10 cellular contexts compared by ENCODE assay signal in genomic region chr12:45914090-45914489, GRCh38.
A peak's percentile ranks its signal among the peaks of the same experiment; 100 is the strongest.
DNase-seq lines count a peak whose midpoint lies in the region; FAIRE-seq and TF ChIP-seq lines count a peak whose summit lies in the region.
"Had no signal": no experiment of that assay in that cellular context is flagged by ENCODE, and none has a peak within 500 bp of the region (broad histone marks: within the 10 kb centered on the region; RNA-seq: fewer than 3 reads in every experiment).

No MANE protein-coding gene starts in this region.

- H2AFZ ChIP-seq in mammary epithelial cell (ENCODE audit: low read depth, low read length) (no peak overlapping the region), neural progenitor cell (replicated peaks) (no peak overlapping the region)

- 57% methylated on average over 1 of the region's 1 CpG for WGBS in mammary epithelial cell (ENCODE audit: low coverage, missing lambda C conversion rate)

- no peaks in the 10 kb centered on the region for H3K4me1 ChIP-seq in mammary epithelial cell (ENCODE audit: insufficient read depth, low read length)
- H3K4me1 ChIP-seq in neural progenitor cell = no peaks in the 10 kb centered on the region

- peak; percentile 31; the same call in 1 of the 2 replicates for TF ChIP-seq POLR2A in GM12892 (IDR thresholded peaks at IDR 0.05; ENCODE audit: low read depth, low read length)

- intact Hi-C loops in mammary epithelial cell (cut with micrococcal nuclease) = loop anchor here (5.0 kb wide), 1 partner anchor 372 kb away; no protein-coding TSS in a partner anchor

- peaks cover 5% of the 10 kb centered on the region for H3K36me3 Mint-ChIP-seq in neural progenitor cell
- H3K36me3 Mint-ChIP-seq in endothelial cell (ENCODE audit: low read depth, unreplicated experiment) = no peaks in the 10 kb centered on the region
- peaks cover 11% of the 10 kb centered on the region for H3K36me3 Mint-ChIP-seq in chondrocyte (ENCODE audit: low read depth)

- H3K36me3 ChIP-seq in mammary epithelial cell (ENCODE audit: insufficient read depth, low read length) = peaks cover 5% of the 10 kb centered on the region
- no peaks in the 10 kb centered on the region for H3K36me3 ChIP-seq in neural progenitor cell

- no peaks in the 10 kb centered on the region for H3K27me3 ChIP-seq in mammary epithelial cell (ENCODE audit: insufficient read depth, low read length)
- H3K27me3 ChIP-seq in neural progenitor cell = no peaks in the 10 kb centered on the region

- H3K27ac ChIP-seq in mammary epithelial cell (ENCODE audit: insufficient read depth, low read depth, low read length) (no peak overlapping the region), neural progenitor cell (no peak overlapping the region)

- DNase-seq in GM12892 (ENCODE audit: insufficient read length) (no peak), HS-27A (ENCODE audit: low read depth) (peak; percentile 20), mammary epithelial cell (peak; percentile 75), neural progenitor cell (ENCODE audit: low spot score) (peak; percentile 14), endothelial cell (ENCODE audit: low spot score) (no peak), HuH-7.5 (ENCODE audit: low spot score) (no peak), chondrocyte (ENCODE audit: low spot score) (no peak)
- DNase-seq in stimulated activated CD4-positive, alpha-beta T cell treated with anti-CD3 and anti-CD28 coated beads, Interleukin-12 subunit alpha, Interleukin-12 subunit beta, amount 100 ng/mL, for 4 hours = no peak
- DNase-seq: NCI-H345 had no signal

- H3K4me1 Mint-ChIP-seq in neural progenitor cell (no peaks in the 10 kb centered on the region), endothelial cell (ENCODE audit: unreplicated experiment) (no peaks in the 10 kb centered on the region), chondrocyte (ENCODE audit: low read depth) (peaks cover 25% of the 10 kb centered on the region)

- H3K4me3 Mint-ChIP-seq in neural progenitor cell = no peak overlapping the region
- no peak overlapping the region for H3K4me3 Mint-ChIP-seq in endothelial cell (ENCODE audit: unreplicated experiment)
- H3K4me3 Mint-ChIP-seq in chondrocyte (ENCODE audit: unreplicated experiment) = no peak overlapping the region

- BruUV-seq in mammary epithelial cell (replicated peaks; lab: Mats Ljungman, UMichigan) = no TSS peak

- H3K9ac ChIP-seq in mammary epithelial cell (ENCODE audit: insufficient read depth, low read length) (no peak overlapping the region), neural progenitor cell (no peak overlapping the region)

- no peak for TF ChIP-seq CTCF in mammary epithelial cell (conservative IDR thresholded peaks at IDR 0.05 in 1 of 2, IDR thresholded peaks at IDR 0.05 in 1 of 2; ENCODE audit: extremely low read depth in 1 of 2, insufficient read depth in 1 of 2, low read depth in 1 of 2, low read length in 2 of 2)
- no peak for TF ChIP-seq CTCF in neural progenitor cell (IDR thresholded peaks at IDR 0.05)
- no peak for TF ChIP-seq CTCF in endothelial cell (IDR thresholded peaks at IDR 0.05; ENCODE audit: unreplicated experiment)
- no peak for TF ChIP-seq CTCF in chondrocyte (IDR thresholded peaks at IDR 0.05)

- in situ Hi-C loops in mammary epithelial cell (cut with MboI; ENCODE audit: low sequenced_read_pairs in 2 of 2) = no loop called here

- no peak for FAIRE-seq in GM12892 (lab: Jason Lieb, UNC)

- H3K79me2 ChIP-seq in mammary epithelial cell (ENCODE audit: insufficient read depth, low read length) = no peaks in the 10 kb centered on the region
- H3K79me2 ChIP-seq in neural progenitor cell (ENCODE audit: low read depth) = no peaks in the 10 kb centered on the region

- CTCF ChIA-PET in mammary epithelial cell (lab: Charles Lee; ENCODE audit: low non-redundant PET) = no interaction called here

- H3K9me3 Mint-ChIP-seq in neural progenitor cell (no peaks in the 10 kb centered on the region), endothelial cell (ENCODE audit: unreplicated experiment) (no peaks in the 10 kb centered on the region), chondrocyte (ENCODE audit: low read depth) (no peaks in the 10 kb centered on the region)

- dilution Hi-C loops in mammary epithelial cell (cut with HindIII; ENCODE audit: low sequenced_read_pairs) = no loop called here

- no peaks in the 10 kb centered on the region for H3K9me3 ChIP-seq in mammary epithelial cell (replicated peaks; ENCODE audit: insufficient read depth, low read length)
- no peaks in the 10 kb centered on the region for H3K9me3 ChIP-seq in neural progenitor cell (ENCODE audit: low read depth)

- H3K4me3 ChIP-seq in mammary epithelial cell (replicated peaks in 1 of 3; ENCODE audit: insufficient read depth in 1 of 3, low read depth in 2 of 3, low read length in 3 of 3) = no peak overlapping the region
- no peak overlapping the region for H3K4me3 ChIP-seq in neural progenitor cell
- H3K4me3 ChIP-seq: lung had no signal

- H3K4me2 ChIP-seq in mammary epithelial cell (ENCODE audit: insufficient read depth, low read depth, low read length) = no peak overlapping the region
- no peak overlapping the region for H3K4me2 ChIP-seq in neural progenitor cell

- H4K20me1 ChIP-seq in mammary epithelial cell (ENCODE audit: insufficient read depth, low read length) = no peaks in the 10 kb centered on the region
- H4K20me1 ChIP-seq in neural progenitor cell (ENCODE audit: low read depth) = no peaks in the 10 kb centered on the region

- peaks cover 9% of the 10 kb centered on the region for H3F3A ChIP-seq in neural progenitor cell (ENCODE audit: low read depth)

- H3K27me3 Mint-ChIP-seq in neural progenitor cell (ENCODE audit: insufficient read depth, low read depth) (peaks cover 4% of the 10 kb centered on the region), endothelial cell (ENCODE audit: unreplicated experiment) (no peaks in the 10 kb centered on the region), chondrocyte (ENCODE audit: low read depth) (no peaks in the 10 kb centered on the region)

- no peak overlapping the region for H3K27ac Mint-ChIP-seq in neural progenitor cell
- H3K27ac Mint-ChIP-seq in endothelial cell (ENCODE audit: unreplicated experiment) = no peak overlapping the region
- H3K27ac Mint-ChIP-seq in chondrocyte (ENCODE audit: unreplicated experiment) = no peak overlapping the region

Comparison
In these comparisons a context has a peak if more than half of its experiments do, and no peak if none do; other contexts are left out.
1. DNase-seq: peak in HS-27A (single experiment), mammary epithelial cell (single experiment) and neural progenitor cell (single experiment); none in GM12892 (single experiment), endothelial cell (single experiment), stimulated activated CD4-positive, alpha-beta T cell treated with anti-CD3 and anti-CD28 coated beads, Interleukin-12 subunit alpha, Interleukin-12 subunit beta, amount 100 ng/mL, for 4 hours (single experiment), HuH-7.5 (single experiment) and chondrocyte (single experiment).